Comparison of ENCODE assay signal across 1 cellular context in genomic region chr2:64913357-64913869, GRCh38.
TF ChIP-seq lines count a peak whose summit lies in the region.

No MANE protein-coding gene starts in this region.

TF ChIP-seq in HCT116, 20 proteins besides CTCF, POLR2A, EP300 and RAD21 (continued from another document):
- TF ChIP-seq CBX3 (IDR thresholded peaks at IDR 0.05; ENCODE audit: low read depth) (no peak), ATF3 (IDR thresholded peaks at IDR 0.05) (no peak)
TF ChIP-seq in HCT116: peak in this region for 0.
